ENCODE assay signal across 8 cellular contexts in the genomic region with DNA sequence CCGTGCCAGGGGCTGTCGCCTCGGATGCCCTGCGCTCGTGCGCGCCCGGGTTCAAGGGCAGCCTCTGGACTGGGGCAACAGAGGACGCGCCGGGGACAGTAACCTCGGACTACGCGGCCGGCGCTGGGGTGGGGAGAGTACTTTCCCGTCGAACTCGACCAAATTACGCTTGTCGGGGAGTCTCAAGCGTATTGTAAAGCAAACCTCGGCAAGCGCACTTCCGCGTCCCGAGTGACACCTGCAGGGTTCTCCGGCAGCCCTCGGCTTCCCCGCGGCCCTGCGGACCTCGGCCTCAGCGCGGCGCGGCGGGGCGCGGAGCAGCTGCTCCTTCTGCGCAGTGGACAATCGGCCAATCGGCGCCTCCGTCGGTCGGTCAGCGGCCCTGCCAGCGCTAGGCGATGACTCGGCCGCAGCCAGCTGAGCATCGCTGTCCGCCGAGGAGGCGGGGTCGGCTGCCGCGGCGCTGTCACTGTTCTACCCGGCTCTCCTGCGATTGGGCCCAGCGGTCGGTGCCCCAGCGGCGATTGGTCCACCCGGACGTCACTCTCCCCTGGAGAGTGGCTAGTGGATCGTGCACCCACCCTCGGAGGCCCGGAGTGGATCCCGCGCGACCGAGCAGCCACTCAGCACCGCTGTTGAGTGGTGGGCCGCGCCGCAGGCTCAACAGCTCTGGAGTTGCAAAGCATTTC. TPM values are rescaled to one million over a fixed set of nuclear protein-coding genes. Genes with fewer than 3 reads are reported as not detected.
DNase-seq lines count a peak whose midpoint lies in the region; ATAC-seq and TF ChIP-seq lines count a peak whose summit lies in the region.

A gene with protein sequence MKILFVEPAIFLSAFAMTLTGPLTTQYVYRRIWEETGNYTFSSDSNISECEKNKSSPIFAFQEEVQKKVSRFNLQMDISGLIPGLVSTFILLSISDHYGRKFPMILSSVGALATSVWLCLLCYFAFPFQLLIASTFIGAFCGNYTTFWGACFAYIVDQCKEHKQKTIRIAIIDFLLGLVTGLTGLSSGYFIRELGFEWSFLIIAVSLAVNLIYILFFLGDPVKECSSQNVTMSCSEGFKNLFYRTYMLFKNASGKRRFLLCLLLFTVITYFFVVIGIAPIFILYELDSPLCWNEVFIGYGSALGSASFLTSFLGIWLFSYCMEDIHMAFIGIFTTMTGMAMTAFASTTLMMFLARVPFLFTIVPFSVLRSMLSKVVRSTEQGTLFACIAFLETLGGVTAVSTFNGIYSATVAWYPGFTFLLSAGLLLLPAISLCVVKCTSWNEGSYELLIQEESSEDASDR (minus strand): TSS at position 433 of the 689 bp plus-strand sequence. CDS start 972 bp downstream, outside the sequence.

- H3K4me3 Mint-ChIP-seq in CD8-positive, alpha-beta T cell, result peak within 1 kb of the TSS; percentile 93

- no peaks in the 10 kb centered on the region for H3K9me3 ChIP-seq in CD8-positive, alpha-beta T cell (ENCODE audit: low read length)
- no peaks in the 10 kb centered on the region for H3K9me3 ChIP-seq in endocrine pancreas (ENCODE audit: control insufficient read depth, low read length)
- no peaks in the 10 kb centered on the region for H3K9me3 ChIP-seq in mesodermal cell (ENCODE audit: control insufficient read depth, low read length)

- H3K9ac ChIP-seq in endocrine pancreas (ENCODE audit: control insufficient read depth, insufficient read depth, low read length), result peak within 1 kb of the TSS; percentile 88

- no peak for TF ChIP-seq CTCF in CD8-positive, alpha-beta T cell (IDR thresholded peaks at IDR 0.05)

- H3K4me1 Mint-ChIP-seq in CD8-positive, alpha-beta T cell (ENCODE audit: low read depth), result peaks cover 40% of the 10 kb centered on the region

- no peaks in the 10 kb centered on the region for H3K27me3 ChIP-seq in CD8-positive, alpha-beta T cell (ENCODE audit: insufficient read depth, low read length)
- H3K27me3 ChIP-seq in endocrine pancreas (ENCODE audit: control insufficient read depth, insufficient read depth, low read length), result no peaks in the 10 kb centered on the region

- intact Hi-C loops in CD8-positive, alpha-beta T cell (cut with DNase I, micrococcal nuclease), result loop anchor here (1.0 to 10.0 kb wide), 8 partner anchors 59 to 1466 kb away; partner anchors contain the start of genes PAN3 (in 2 of the 2), POMP (in 2 of the 2), FLT1 (in 1 of the 2) and LNX2 (in 1 of the 2)

- H3K4me3 ChIP-seq in CD8-positive, alpha-beta T cell (ENCODE audit: low read depth, low read length), result peak within 1 kb of the TSS; percentile 94
- peak within 1 kb of the TSS; percentile 82 for H3K4me3 ChIP-seq in endocrine pancreas (ENCODE audit: control insufficient read depth, insufficient read depth, low read length)
- peak within 1 kb of the TSS; percentile 63 for H3K4me3 ChIP-seq in mesodermal cell (ENCODE audit: extremely low read depth, insufficient read depth, low read length, poor library complexity, severe bottlenecking)

- POLR2A ChIA-PET in CD8-positive, alpha-beta T cell (lab: Charles Lee), result interaction anchor here (0.6 to 2.9 kb wide), 7 partner anchors 17 to 60 kb away, joined by 3 to 18 read pairs (median 3); partner anchors contain the start of gene POMP

- H3K27ac Mint-ChIP-seq in CD8-positive, alpha-beta T cell, result peak within 1 kb of the TSS; percentile 97

- no peaks in the 10 kb centered on the region for H3K9me3 Mint-ChIP-seq in CD8-positive, alpha-beta T cell

- H3K36me3 ChIP-seq in CD8-positive, alpha-beta T cell (ENCODE audit: insufficient read depth, low read length), result no peaks in the 10 kb centered on the region
- H3K36me3 ChIP-seq in endocrine pancreas (ENCODE audit: control insufficient read depth, insufficient read depth, low read length) (no peaks in the 10 kb centered on the region), mesodermal cell (ENCODE audit: control insufficient read depth, insufficient read depth, low read length) (no peaks in the 10 kb centered on the region)

- peaks cover 17% of the 10 kb centered on the region for H3K36me3 Mint-ChIP-seq in CD8-positive, alpha-beta T cell

- CTCF ChIA-PET in CD8-positive, alpha-beta T cell (lab: Charles Lee), result interaction anchor here (1.2 kb wide), 1 partner anchor 39 kb away, joined by 3 read pairs; no protein-coding TSS in a partner anchor

- WGBS in mesodermal cell (ENCODE audit: insufficient coverage in 2 of 2), 2 experiments, result 0 to 1% methylated on average over 53 to 70 of the region's 79 CpGs

- H3K4me1 ChIP-seq in CD8-positive, alpha-beta T cell (ENCODE audit: insufficient read depth, low read length), result peaks cover 22% of the 10 kb centered on the region
- H3K4me1 ChIP-seq in endocrine pancreas (ENCODE audit: control insufficient read depth, insufficient read depth, low read length) (no peaks in the 10 kb centered on the region), mesodermal cell (ENCODE audit: control insufficient read depth, insufficient read depth, low read length, poor library complexity, severe bottlenecking) (peaks cover 21% of the 10 kb centered on the region)

- ATAC-seq in CD8-positive, alpha-beta T cell, result peak; percentile 98
- ATAC-seq in GM19438 (IDR thresholded peaks at IDR 0.05; ENCODE audit: low read depth, unreplicated experiment) (peak; percentile 98), HG03571 (IDR thresholded peaks at IDR 0.05; ENCODE audit: unreplicated experiment) (peak; percentile 99)

- peak; percentile 94 to 99 (median 97) for DNase-seq in CD8-positive, alpha-beta T cell
- DNase-seq in NOMO-1 (lab: John Stamatoyannopoulos, UW; ENCODE audit: unreplicated experiment in 2 of 2), result peak; percentile 97 to 98
- peak; percentile 85 for DNase-seq in activated CD8-positive, alpha-beta memory T cell treated with anti-CD3 and anti-CD28 coated beads, Interleukin-2, amount 50 U/mL, for 1 hour (ENCODE audit: extremely low read depth)
- DNase-seq in stimulated activated CD8-positive, alpha-beta memory T cell treated with anti-CD3 and anti-CD28 coated beads, Interleukin-15, amount 100 ng/mL, for 24 hours (ENCODE audit: low read depth), result peak; percentile 92

- peak within 1 kb of the TSS; percentile 88 for H3K27ac ChIP-seq in CD8-positive, alpha-beta T cell (ENCODE audit: low read depth, low read length)
- peak within 1 kb of the TSS; percentile 46 for H3K27ac ChIP-seq in mesodermal cell (ENCODE audit: low read depth, low read length, severe bottlenecking)

- no peaks in the 10 kb centered on the region for H3K27me3 Mint-ChIP-seq in CD8-positive, alpha-beta T cell (ENCODE audit: low read depth)

RNA-seq across cellular contexts. Expression of the gene that starts here (rescaled TPM):
- 1 to 10 TPM; 5.9 TPM for total RNA-seq in CD8-positive, alpha-beta T cell
- 20.7 TPM for polyA plus RNA-seq in mesodermal cell (2013, experiment 1 of 2)
- polyA plus RNA-seq in mesodermal cell (2013, experiment 2 of 2), result 20.3 TPM

Comparison
In these comparisons a context has a peak if more than half of its experiments do, and no peak if none do; other contexts are left out.
1. Peak in every context shown above with its lines: DNase-seq, ATAC-seq, H3K4me3 ChIP-seq and H3K27ac ChIP-seq.